11 cellular contexts compared by ENCODE assay signal in the genomic region with DNA sequence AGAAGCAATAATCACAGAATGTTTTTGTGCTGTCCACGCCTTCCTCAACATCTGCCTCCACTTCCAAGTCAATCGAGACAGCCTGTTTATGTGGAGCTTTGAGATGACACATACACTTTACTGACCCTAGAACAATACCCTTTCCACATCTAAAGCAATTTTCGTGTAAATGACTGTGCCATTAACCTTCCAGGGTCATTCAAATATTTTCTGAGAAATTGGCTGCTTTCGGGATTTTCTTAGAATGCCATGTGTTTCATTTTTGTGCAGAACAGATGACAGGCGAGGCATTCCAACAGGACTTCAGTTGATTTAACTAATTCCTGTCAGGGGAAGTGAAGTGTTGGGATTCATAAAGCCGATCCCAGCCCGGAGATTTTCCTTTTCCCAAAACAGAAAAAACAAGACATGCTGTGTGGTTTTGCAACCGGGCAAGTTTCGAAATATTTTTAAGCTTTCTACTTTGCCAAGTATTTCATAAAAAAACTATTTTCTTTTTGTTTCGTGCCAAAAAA.
DNase-seq lines count a peak whose midpoint lies in the region; ATAC-seq, FAIRE-seq and TF ChIP-seq lines count a peak whose summit lies in the region.
"Had no signal": no experiment of that assay in that cellular context is flagged by ENCODE, and none has a peak within 500 bp of the region (broad histone marks: within the 10 kb centered on the region; RNA-seq: fewer than 3 reads in every experiment).

No MANE protein-coding gene starts in this region.

- no peak overlapping the region for H3K4me2 ChIP-seq in GM23338

- peaks cover 7% of the 10 kb centered on the region for H3K27me3 Mint-ChIP-seq in GM23338 (ENCODE audit: insufficient read depth, low read depth, poor library complexity)

- 0 out of 2 replicates have a peak overlapping the region, but pooled peaks have one; percentile 56 for H2AFZ ChIP-seq in GM23338

- H3K27me3 ChIP-seq in GM23338 (ENCODE audit: insufficient read depth) (no peaks in the 10 kb centered on the region), left ventricle myocardium inferior (ENCODE audit: low read depth) (no peaks in the 10 kb centered on the region), skeletal muscle tissue (ENCODE audit: control insufficient read depth in 3 of 3, insufficient read depth in 3 of 3, low read length in 3 of 3) (no peaks in the 10 kb centered on the region)

- DNase-seq in GM23338 (ENCODE audit: low spot score) (no peak), caudate nucleus (lab: John Stamatoyannopoulos, UW) (peak in 1 of 61 donors; percentile 31), left ventricle myocardium inferior (no peak), H54 (ENCODE audit: insufficient read length, low spot score) (no peak)

- H3K9ac ChIP-seq in skeletal muscle tissue (ENCODE audit: low read depth in 1 of 3, low read length in 3 of 3), result no peak overlapping the region

- no peaks in the 10 kb centered on the region for H3K9me2 ChIP-seq in GM23338 (ENCODE audit: insufficient read depth)

- TF ChIP-seq POLR2A in H54 (IDR thresholded peaks at IDR 0.05; ENCODE audit: low read depth, low read length), result no peak

- H3K4me1 ChIP-seq in GM23338 (ENCODE audit: insufficient read depth) (peaks cover 42% of the 10 kb centered on the region), left ventricle myocardium inferior (peaks cover 92% of the 10 kb centered on the region), skeletal muscle tissue (ENCODE audit: control insufficient read depth in 3 of 3, insufficient read depth in 3 of 3, low read length in 3 of 3) (peaks cover 2 to 9% (median 5%) of the 10 kb centered on the region in 3 donors)

- intact Hi-C loops in left ventricle myocardium inferior (cut with micrococcal nuclease), result no loop called here

- no peak for TF ChIP-seq CTCF in GM23338 (conservative IDR thresholded peaks at IDR 0.05; ENCODE audit: low read depth in 2 of 2)
- TF ChIP-seq CTCF in left ventricle myocardium inferior (IDR thresholded peaks at IDR 0.05; ENCODE audit: borderline replicate concordance), result no peak

- H3K36me3 ChIP-seq in GM23338 (ENCODE audit: insufficient read depth) (no peaks in the 10 kb centered on the region), left ventricle myocardium inferior (peaks cover 10% of the 10 kb centered on the region), skeletal muscle tissue (ENCODE audit: control insufficient read depth in 3 of 3, insufficient read depth in 3 of 3, low read length in 3 of 3) (no peaks in the 10 kb centered on the region)

- H3F3A ChIP-seq in GM23338 (replicated peaks; ENCODE audit: low read depth), result no peaks in the 10 kb centered on the region

- H3K27ac Mint-ChIP-seq in GM23338, result no peak overlapping the region

- H4K20me1 ChIP-seq in GM23338 (replicated peaks; ENCODE audit: insufficient read depth), result no peaks in the 10 kb centered on the region

- no peak overlapping the region for H3K4me3 Mint-ChIP-seq in GM23338

- ATAC-seq in GM23338 (no peak), GM18870 (IDR thresholded peaks at IDR 0.05; ENCODE audit: unreplicated experiment) (no peak), HG02884 (IDR thresholded peaks at IDR 0.05; ENCODE audit: unreplicated experiment) (no peak), GM18873 (IDR thresholded peaks at IDR 0.05; ENCODE audit: low FRiP score, unreplicated experiment) (no peak)

- no peaks in the 10 kb centered on the region for H3K9me3 ChIP-seq in left ventricle myocardium inferior (replicated peaks)
- H3K9me3 ChIP-seq in skeletal muscle tissue (ENCODE audit: control insufficient read depth in 3 of 3, low read length in 3 of 3), result no peaks in the 10 kb centered on the region

- peaks cover 21% of the 10 kb centered on the region for H3K36me3 Mint-ChIP-seq in GM23338 (ENCODE audit: low read depth)

- peaks cover 58% of the 10 kb centered on the region for H3K4me1 Mint-ChIP-seq in GM23338

- H3K27ac ChIP-seq in GM23338 (ENCODE audit: low read depth) (no peak overlapping the region), caudate nucleus (ENCODE audit: low read depth, low read length) (peak overlapping the region; percentile 65), left ventricle myocardium inferior (replicated peaks) (peak overlapping the region; percentile 77), skeletal muscle tissue (ENCODE audit: low read depth, low read length) (no peak overlapping the region)

- no peaks in the 10 kb centered on the region for H3K79me2 ChIP-seq in GM23338 (replicated peaks; ENCODE audit: insufficient read depth)

- no peak overlapping the region for H3K4me3 ChIP-seq in GM23338
- H3K4me3 ChIP-seq in left ventricle myocardium inferior, result peak overlapping the region; percentile 44
- peak overlapping the region; percentile 26 to 35 (median 32) for H3K4me3 ChIP-seq in skeletal muscle tissue (ENCODE audit: low read length in 3 of 3)

- no peak for FAIRE-seq in H54 (lab: Jason Lieb, UNC)
- FAIRE-seq: bronchial epithelial cell, HTR-8/SVneo, islet of Langerhans had no signal

- H3K9me3 Mint-ChIP-seq in GM23338, result no peaks in the 10 kb centered on the region

TF ChIP-seq in GM23338, 12 proteins besides CTCF, POLR2A, EP300 and RAD21 (continues in another document):
- TF ChIP-seq, protein P1, sequence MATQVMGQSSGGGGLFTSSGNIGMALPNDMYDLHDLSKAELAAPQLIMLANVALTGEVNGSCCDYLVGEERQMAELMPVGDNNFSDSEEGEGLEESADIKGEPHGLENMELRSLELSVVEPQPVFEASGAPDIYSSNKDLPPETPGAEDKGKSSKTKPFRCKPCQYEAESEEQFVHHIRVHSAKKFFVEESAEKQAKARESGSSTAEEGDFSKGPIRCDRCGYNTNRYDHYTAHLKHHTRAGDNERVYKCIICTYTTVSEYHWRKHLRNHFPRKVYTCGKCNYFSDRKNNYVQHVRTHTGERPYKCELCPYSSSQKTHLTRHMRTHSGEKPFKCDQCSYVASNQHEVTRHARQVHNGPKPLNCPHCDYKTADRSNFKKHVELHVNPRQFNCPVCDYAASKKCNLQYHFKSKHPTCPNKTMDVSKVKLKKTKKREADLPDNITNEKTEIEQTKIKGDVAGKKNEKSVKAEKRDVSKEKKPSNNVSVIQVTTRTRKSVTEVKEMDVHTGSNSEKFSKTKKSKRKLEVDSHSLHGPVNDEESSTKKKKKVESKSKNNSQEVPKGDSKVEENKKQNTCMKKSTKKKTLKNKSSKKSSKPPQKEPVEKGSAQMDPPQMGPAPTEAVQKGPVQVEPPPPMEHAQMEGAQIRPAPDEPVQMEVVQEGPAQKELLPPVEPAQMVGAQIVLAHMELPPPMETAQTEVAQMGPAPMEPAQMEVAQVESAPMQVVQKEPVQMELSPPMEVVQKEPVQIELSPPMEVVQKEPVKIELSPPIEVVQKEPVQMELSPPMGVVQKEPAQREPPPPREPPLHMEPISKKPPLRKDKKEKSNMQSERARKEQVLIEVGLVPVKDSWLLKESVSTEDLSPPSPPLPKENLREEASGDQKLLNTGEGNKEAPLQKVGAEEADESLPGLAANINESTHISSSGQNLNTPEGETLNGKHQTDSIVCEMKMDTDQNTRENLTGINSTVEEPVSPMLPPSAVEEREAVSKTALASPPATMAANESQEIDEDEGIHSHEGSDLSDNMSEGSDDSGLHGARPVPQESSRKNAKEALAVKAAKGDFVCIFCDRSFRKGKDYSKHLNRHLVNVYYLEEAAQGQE (IDR thresholded peaks at IDR 0.05; ENCODE audit: unreplicated experiment), result no peak
- TF ChIP-seq NANOG (IDR thresholded peaks at IDR 0.05; ENCODE audit: borderline replicate concordance), result no peak
- TF ChIP-seq POLR2AphosphoS5 (IDR thresholded peaks at IDR 0.05; ENCODE audit: low read depth), result no peak
- no peak for TF ChIP-seq ZNF331 (CRISPR knock-in tag; IDR thresholded peaks at IDR 0.05; ENCODE audit: low read depth)

Comparison
In these comparisons a context has a peak if more than half of its experiments do, and no peak if none do; other contexts are left out.
1. H3K27ac ChIP-seq: peak in caudate nucleus (single experiment) and left ventricle myocardium inferior (single experiment); none in GM23338 (single experiment) and skeletal muscle tissue (single experiment).